Comparison of ENCODE assay signal across 28 cellular contexts in the genomic region with DNA sequence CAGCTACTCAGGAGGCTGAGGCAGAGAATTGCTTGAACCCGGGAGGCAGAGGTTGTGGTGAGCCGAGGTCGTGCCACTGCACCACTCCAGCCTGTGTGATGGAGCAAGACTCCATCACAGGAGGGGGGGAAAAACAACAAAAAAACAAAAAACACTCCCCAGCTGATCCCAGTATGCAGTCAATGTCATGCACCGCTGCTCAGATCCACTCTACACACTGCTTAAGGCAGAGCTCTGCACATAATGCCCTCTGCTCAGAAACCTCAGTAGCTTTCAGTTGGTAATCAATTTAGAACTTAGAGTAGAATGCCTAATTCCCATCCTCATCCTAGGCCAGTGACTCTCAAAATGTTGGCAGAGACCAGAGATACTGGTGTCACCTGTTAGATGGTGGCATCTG. TPM values are rescaled to one million over a fixed set of nuclear protein-coding genes. Genes with fewer than 3 reads are reported as not detected.
DNase-seq lines count a peak whose midpoint lies in the region; ATAC-seq and TF ChIP-seq lines count a peak whose summit lies in the region.
"Had no signal": no experiment of that assay in that cellular context is flagged by ENCODE, and none has a peak within 500 bp of the region (broad histone marks: within the 10 kb centered on the region; RNA-seq: fewer than 3 reads in every experiment).

No MANE protein-coding gene starts in this region.

- no peak for TF ChIP-seq CTCF in brain microvascular endothelial cell (IDR thresholded peaks at IDR 0.05; ENCODE audit: low read depth, low read length, missing control alignments)

- H3K9me3 Mint-ChIP-seq in stimulated activated naive CD8-positive, alpha-beta T cell treated with anti-CD3 and anti-CD28 coated beads, Interleukin-15, Interleukin-2, amounts not matched to agents 100 ng/mL and 50 ng/mL, for 24 hours = no peaks in the 10 kb centered on the region
- no peaks in the 10 kb centered on the region for H3K9me3 Mint-ChIP-seq in stimulated activated naive CD8-positive, alpha-beta T cell treated with anti-CD3 and anti-CD28 coated beads, Interleukin-15, amount 100 ng/mL, for 72 hours
- H3K9me3 Mint-ChIP-seq in activated T-helper 17 cell treated with anti-CD3 and anti-CD28 coated beads, Interleukin-2, amount 50 U/mL, for 72 hours = no peaks in the 10 kb centered on the region
- H3K9me3 Mint-ChIP-seq: brain; CD8-positive, alpha-beta memory T cell; H9; mesothelial cell of epicardium; naive thymus-derived CD8-positive, alpha-beta T cell had no signal

- peak; percentile 16 for DNase-seq in DMS53 (lab: John Stamatoyannopoulos, UW)
- DNase-seq in DMS53 treated with DMSO at 0.1 percent for 48 hours (lab: John Stamatoyannopoulos, UW; ENCODE audit: unreplicated experiment) = no peak
- DNase-seq in stimulated activated naive CD8-positive, alpha-beta T cell treated with anti-CD3 and anti-CD28 coated beads, Interleukin-15, amount 100 ng/mL, for 72 hours = no peak
- DNase-seq in NCI-H1930 (lab: John Stamatoyannopoulos, UW) = no peak
- no peak for DNase-seq in HuH-7 (ENCODE audit: low spot score)
- DNase-seq in brain microvascular endothelial cell = no peak
- DNase-seq: activated CD4-positive, alpha-beta T cell treated with anti-CD3 and anti-CD28 coated beads for 48 hours; activated CD8-positive, alpha-beta memory T cell treated with anti-CD3 and anti-CD28 coated beads, Interleukin-2, amount 50 U/mL, for 4 hours; activated gamma-delta T cell treated with Interleukin-2 at 50 U/mL for 16 hours; adrenal gland; CD8-positive, alpha-beta memory T cell; GDM1; H9; head of caudate nucleus; kidney; naive thymus-derived CD8-positive, alpha-beta T cell; NCI-H1092; NCI-H187 treated with DMSO at 0.1 percent for 48 hours; NCI-H2227 treated with DMSO at 0.1 percent for 48 hours; nucleus accumbens; stomach had no signal

- no peak overlapping the region for H3K4me3 Mint-ChIP-seq in stimulated activated naive CD8-positive, alpha-beta T cell treated with anti-CD3 and anti-CD28 coated beads, Interleukin-15, Interleukin-2, amounts not matched to agents 100 ng/mL and 50 ng/mL, for 24 hours
- no peak overlapping the region for H3K4me3 Mint-ChIP-seq in stimulated activated naive CD8-positive, alpha-beta T cell treated with anti-CD3 and anti-CD28 coated beads, Interleukin-15, amount 100 ng/mL, for 72 hours
- peak overlapping the region; percentile 75 for H3K4me3 Mint-ChIP-seq in activated T-helper 17 cell treated with anti-CD3 and anti-CD28 coated beads, Interleukin-2, amount 50 U/mL, for 72 hours
- H3K4me3 Mint-ChIP-seq: brain; CD8-positive, alpha-beta memory T cell; H9; mesothelial cell of epicardium had no signal

- H3K27me3 ChIP-seq in brain microvascular endothelial cell (replicated peaks) = no peaks in the 10 kb centered on the region
- H3K27me3 ChIP-seq: adrenal gland, stomach, thyroid gland, vagina had no signal

- H3K36me3 ChIP-seq in brain microvascular endothelial cell (replicated peaks) = peaks cover 35% of the 10 kb centered on the region
- H3K36me3 ChIP-seq: adrenal gland had no signal

- H3K27ac Mint-ChIP-seq in stimulated activated naive CD8-positive, alpha-beta T cell treated with anti-CD3 and anti-CD28 coated beads, Interleukin-15, Interleukin-2, amounts not matched to agents 100 ng/mL and 50 ng/mL, for 24 hours = peak overlapping the region; percentile 23
- H3K27ac Mint-ChIP-seq in stimulated activated naive CD8-positive, alpha-beta T cell treated with anti-CD3 and anti-CD28 coated beads, Interleukin-15, amount 100 ng/mL, for 72 hours = no peak overlapping the region
- H3K27ac Mint-ChIP-seq in activated T-helper 17 cell treated with anti-CD3 and anti-CD28 coated beads, Interleukin-2, amount 50 U/mL, for 72 hours = peak overlapping the region; percentile 97
- H3K27ac Mint-ChIP-seq: mesothelial cell of epicardium had no signal

- H3K4me3 ChIP-seq in brain microvascular endothelial cell (ENCODE audit: low read depth, low read length) = no peak overlapping the region
- H3K4me3 ChIP-seq: adrenal gland, stomach, thyroid gland, vagina had no signal

- H3K27me3 Mint-ChIP-seq in stimulated activated naive CD8-positive, alpha-beta T cell treated with anti-CD3 and anti-CD28 coated beads, Interleukin-15, Interleukin-2, amounts not matched to agents 100 ng/mL and 50 ng/mL, for 24 hours = no peaks in the 10 kb centered on the region
- no peaks in the 10 kb centered on the region for H3K27me3 Mint-ChIP-seq in stimulated activated naive CD8-positive, alpha-beta T cell treated with anti-CD3 and anti-CD28 coated beads, Interleukin-15, amount 100 ng/mL, for 72 hours
- H3K27me3 Mint-ChIP-seq in activated T-helper 17 cell treated with anti-CD3 and anti-CD28 coated beads, Interleukin-2, amount 50 U/mL, for 72 hours = no peaks in the 10 kb centered on the region
- H3K27me3 Mint-ChIP-seq: brain; naive thymus-derived CD8-positive, alpha-beta T cell had no signal

- no peak overlapping the region for H3K27ac ChIP-seq in brain microvascular endothelial cell
- H3K27ac ChIP-seq: 22Rv1, adrenal gland, stomach, thyroid gland, vagina had no signal

- in situ Hi-C loops in brain microvascular endothelial cell (cut with HindIII; ENCODE audit: low pct_ligation_motif_present, low sequenced_read_pairs) = no loop called here

- peaks cover 83% of the 10 kb centered on the region for H3K36me3 Mint-ChIP-seq in stimulated activated naive CD8-positive, alpha-beta T cell treated with anti-CD3 and anti-CD28 coated beads, Interleukin-15, Interleukin-2, amounts not matched to agents 100 ng/mL and 50 ng/mL, for 24 hours (ENCODE audit: low read depth)
- H3K36me3 Mint-ChIP-seq in activated T-helper 17 cell treated with anti-CD3 and anti-CD28 coated beads, Interleukin-2, amount 50 U/mL, for 72 hours (ENCODE audit: low read depth) = peaks cover 98% of the 10 kb centered on the region

- no peak for ATAC-seq in stimulated activated naive CD8-positive, alpha-beta T cell treated with anti-CD3 and anti-CD28 coated beads, Interleukin-15, amount 100 ng/mL, for 72 hours
- no peak for ATAC-seq in activated T-helper 17 cell treated with anti-CD3 and anti-CD28 coated beads, Interleukin-2, amount 50 U/mL, for 72 hours (replicated peaks)
- ATAC-seq: naive thymus-derived CD8-positive, alpha-beta T cell had no signal

- H3K4me1 Mint-ChIP-seq in stimulated activated naive CD8-positive, alpha-beta T cell treated with anti-CD3 and anti-CD28 coated beads, Interleukin-15, Interleukin-2, amounts not matched to agents 100 ng/mL and 50 ng/mL, for 24 hours (ENCODE audit: low read depth) = peaks cover 42% of the 10 kb centered on the region
- peaks cover 23% of the 10 kb centered on the region for H3K4me1 Mint-ChIP-seq in stimulated activated naive CD8-positive, alpha-beta T cell treated with anti-CD3 and anti-CD28 coated beads, Interleukin-15, amount 100 ng/mL, for 72 hours
- H3K4me1 Mint-ChIP-seq in activated T-helper 17 cell treated with anti-CD3 and anti-CD28 coated beads, Interleukin-2, amount 50 U/mL, for 72 hours = peaks cover 36% of the 10 kb centered on the region
- H3K4me1 Mint-ChIP-seq: brain, mesothelial cell of epicardium had no signal

RNA-seq across cellular contexts. Expression of gene PDSS1, which starts 43.9 kb away (rescaled TPM):
- 10 to 100 TPM; 10.9 to 32.1 TPM for total RNA-seq in activated T-helper 17 cell treated with anti-CD3 and anti-CD28 coated beads, Interleukin-2, amount 50 U/mL, for 72 hours

Comparison
In these comparisons a context has a peak if more than half of its experiments do, and no peak if none do; other contexts are left out.
1. H3K27ac Mint-ChIP-seq: peak in stimulated activated naive CD8-positive, alpha-beta T cell treated with anti-CD3 and anti-CD28 coated beads, Interleukin-15, Interleukin-2, amounts not matched to agents 100 ng/mL and 50 ng/mL, for 24 hours (single experiment) and activated T-helper 17 cell treated with anti-CD3 and anti-CD28 coated beads, Interleukin-2, amount 50 U/mL, for 72 hours (single experiment); none in stimulated activated naive CD8-positive, alpha-beta T cell treated with anti-CD3 and anti-CD28 coated beads, Interleukin-15, amount 100 ng/mL, for 72 hours (0 of 2).